22 cellular contexts compared by ENCODE assay signal in the genomic region with DNA sequence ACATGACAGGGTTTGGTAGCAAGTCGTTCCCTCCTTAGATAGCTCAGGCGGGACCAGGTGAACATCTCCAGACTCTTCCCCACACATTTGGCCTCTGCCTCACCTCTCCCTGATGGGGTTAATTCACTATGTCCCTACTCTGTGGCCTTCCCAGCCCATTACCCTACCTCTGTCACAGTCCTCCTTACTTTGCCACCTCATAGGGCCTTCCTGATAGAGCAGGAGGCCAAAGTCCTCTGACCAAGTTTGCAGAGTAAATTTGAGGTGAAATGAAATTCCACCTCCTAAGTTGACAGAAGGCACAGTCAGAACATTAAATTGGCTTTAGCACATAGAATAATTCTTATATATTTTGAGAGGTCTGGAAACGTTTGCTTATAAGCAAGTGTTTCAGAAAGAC. TPM values are rescaled to one million over a fixed set of nuclear protein-coding genes. Genes with fewer than 3 reads are reported as not detected.
DNase-seq lines count a peak whose midpoint lies in the region; ATAC-seq and TF ChIP-seq lines count a peak whose summit lies in the region.
"Had no signal": no experiment of that assay in that cellular context is flagged by ENCODE, and none has a peak within 500 bp of the region (broad histone marks: within the 10 kb centered on the region; RNA-seq: fewer than 3 reads in every experiment).

No MANE protein-coding gene starts in this region.

- 0 out of 2 replicates have a peak, but pooled peaks cover 6% of the 10 kb centered on the region for H3K79me2 ChIP-seq in MM.1S (ENCODE audit: low read length)

- intact Hi-C loops in right lobe of liver (cut with DNase I) = no loop called here

- 30% methylated on average over 3 of the region's 3 CpGs for WGBS in right lobe of liver (ENCODE audit: insufficient coverage, low coverage, low lambda C conversion rate, missing lambda C conversion rate)

- H3K27me3 ChIP-seq in right lobe of liver (no peaks in the 10 kb centered on the region), MM.1S (replicated peaks; ENCODE audit: insufficient read depth, low read length) (no peaks in the 10 kb centered on the region)
- H3K27me3 ChIP-seq: SJSA1 had no signal

- H3K4me3 Mint-ChIP-seq in endothelial cell (ENCODE audit: unreplicated experiment) (no peak overlapping the region), progenitor cell of endocrine pancreas (ENCODE audit: low read depth) (no peak overlapping the region)
- H3K4me3 Mint-ChIP-seq: CD4-positive, CD25-positive, alpha-beta regulatory T cell had no signal

- H3K9me3 ChIP-seq in right lobe of liver (no peaks in the 10 kb centered on the region), MM.1S (replicated peaks; ENCODE audit: insufficient read depth, low read length) (no peaks in the 10 kb centered on the region)
- H3K9me3 ChIP-seq: SJSA1 had no signal

- H3K36me3 Mint-ChIP-seq in endothelial cell (ENCODE audit: low read depth, unreplicated experiment) (no peaks in the 10 kb centered on the region), progenitor cell of endocrine pancreas (ENCODE audit: insufficient read depth) (peaks cover 2% of the 10 kb centered on the region)
- H3K36me3 Mint-ChIP-seq: CD4-positive, CD25-positive, alpha-beta regulatory T cell had no signal

- peak overlapping the region; percentile 49 for H3K27ac Mint-ChIP-seq in endothelial cell (ENCODE audit: unreplicated experiment)
- peak overlapping the region; percentile 87 for H3K27ac Mint-ChIP-seq in progenitor cell of endocrine pancreas
- H3K27ac Mint-ChIP-seq: CD4-positive, CD25-positive, alpha-beta regulatory T cell had no signal

- H3K9me3 Mint-ChIP-seq in endothelial cell (ENCODE audit: unreplicated experiment) (no peaks in the 10 kb centered on the region), progenitor cell of endocrine pancreas (ENCODE audit: low read depth) (peaks cover 3% of the 10 kb centered on the region)
- H3K9me3 Mint-ChIP-seq: CD4-positive, CD25-positive, alpha-beta regulatory T cell had no signal

- H3K4me3 ChIP-seq in right lobe of liver (no peak overlapping the region), MM.1S (ENCODE audit: low read length) (no peak overlapping the region), coronary artery (no peak overlapping the region)
- H3K4me3 ChIP-seq: GM23248, K562, PC-9, SJSA1 had no signal

- H3K27ac ChIP-seq in right lobe of liver = peak overlapping the region in 2 of 3 donors; percentile 23 to 57
- no peak overlapping the region for H3K27ac ChIP-seq in MM.1S (ENCODE audit: low read length)
- H3K27ac ChIP-seq in coronary artery = no peak overlapping the region
- H3K27ac ChIP-seq: GM23248, HL-60, PC-9, SJSA1 had no signal

- no peak overlapping the region for H2AFZ ChIP-seq in MM.1S (ENCODE audit: low read length)
- H2AFZ ChIP-seq: GM23248, PC-9 had no signal

- DNase-seq in HT-29 (ENCODE audit: low spot score) (peak; percentile 31), endothelial cell (ENCODE audit: low spot score) (no peak), right lobe of liver (peak in 1 of 3 donors; percentile 60), progenitor cell of endocrine pancreas (ENCODE audit: low spot score, unreplicated experiment) (no peak), amniotic stem cell (lab: John Stamatoyannopoulos, UW) (no peak), MM.1S (no peak), coronary artery (ENCODE audit: low spot score) (no peak)
- DNase-seq: CD4-positive, CD25-positive, alpha-beta regulatory T cell; GM23248; H7; Kasumi-1; NCI-H1417; NCI-H1694; NCI-H2029 treated with DMSO at 0.1 percent for 48 hours; NCI-H2227 treated with DMSO at 0.1 percent for 48 hours; NCI-H526 treated with DMSO at 0.1 percent for 48 hours; PC-9 had no signal

- peaks cover 10% of the 10 kb centered on the region for H3F3A ChIP-seq in MM.1S (ENCODE audit: insufficient read depth, low read length)

- H3K4me1 ChIP-seq in right lobe of liver (peaks cover 0 to 54% (median 27%) of the 10 kb centered on the region in 4 donors), MM.1S (ENCODE audit: low read length) (peaks cover 32% of the 10 kb centered on the region)
- H3K4me1 ChIP-seq: SJSA1 had no signal

- no peaks in the 10 kb centered on the region for H3K27me3 Mint-ChIP-seq in endothelial cell (ENCODE audit: unreplicated experiment)
- H3K27me3 Mint-ChIP-seq in progenitor cell of endocrine pancreas = no peaks in the 10 kb centered on the region

- TF ChIP-seq CTCF in endothelial cell (IDR thresholded peaks at IDR 0.05; ENCODE audit: unreplicated experiment) = no peak
- no peak for TF ChIP-seq CTCF in right lobe of liver (IDR thresholded peaks at IDR 0.05)
- no peak for TF ChIP-seq CTCF in progenitor cell of endocrine pancreas (IDR thresholded peaks at IDR 0.05; ENCODE audit: unreplicated experiment)
- no peak for TF ChIP-seq CTCF in MM.1S (IDR thresholded peaks at IDR 0.05; ENCODE audit: low read length)
- TF ChIP-seq CTCF in coronary artery (IDR thresholded peaks at IDR 0.05) = no peak

- no peak overlapping the region for H3K4me2 ChIP-seq in MM.1S (ENCODE audit: low read depth, low read length)
- H3K4me2 ChIP-seq: PC-9 had no signal

- no peaks in the 10 kb centered on the region for H3K36me3 ChIP-seq in right lobe of liver
- no peaks in the 10 kb centered on the region for H3K36me3 ChIP-seq in MM.1S (replicated peaks; ENCODE audit: insufficient read depth, low read length)
- H3K36me3 ChIP-seq: SJSA1 had no signal

- ATAC-seq in right lobe of liver (peak; percentile 48 to 76 (median 62)), GM21528 (IDR thresholded peaks at IDR 0.05; ENCODE audit: low FRiP score, unreplicated experiment) (no peak)
- ATAC-seq: K562, Right ventricle myocardium inferior had no signal

- H3K4me1 Mint-ChIP-seq in endothelial cell (ENCODE audit: unreplicated experiment) (peaks cover 49% of the 10 kb centered on the region), progenitor cell of endocrine pancreas (ENCODE audit: low read depth) (peaks cover 62% of the 10 kb centered on the region)

- no peak for TF ChIP-seq POLR2A in right lobe of liver (IDR thresholded peaks at IDR 0.05)

- H3K9ac ChIP-seq in MM.1S (ENCODE audit: low read length) = no peak overlapping the region
- H3K9ac ChIP-seq: GM23248 had no signal

- no peaks in the 10 kb centered on the region for H3K9me2 ChIP-seq in MM.1S (replicated peaks; ENCODE audit: insufficient read depth, low read length)

- H4K20me1 ChIP-seq in MM.1S (ENCODE audit: insufficient read depth, low read length) = no peaks in the 10 kb centered on the region

RNA-seq across cellular contexts. Expression of a gene that starts 53.1 kb away (rescaled TPM):
- total RNA-seq in HT-29 (2014; rRNA removed; shearing (Covaris generic)) = 0.33 and 0.78 TPM in 2 replicates
- total RNA-seq in endothelial cell (ENCODE audit: unreplicated experiment) = 6.3 TPM
- total RNA-seq in right lobe of liver = 1 to 10 TPM in 3 of 6 experiments, under 1 TPM in 3; 0.86 to 1.9 (median 1.0) TPM
- 16.1 and 16.5 TPM in 2 replicates for total RNA-seq in progenitor cell of endocrine pancreas

Comparison
In these comparisons a context has a peak if more than half of its experiments do, and no peak if none do; other contexts are left out.
1. H3K27ac ChIP-seq: peak in right lobe of liver (2 of 3); none in MM.1S (single experiment) and coronary artery (0 of 2).